Comparison of ENCODE assay signal across 8 cellular contexts in the genomic region with DNA sequence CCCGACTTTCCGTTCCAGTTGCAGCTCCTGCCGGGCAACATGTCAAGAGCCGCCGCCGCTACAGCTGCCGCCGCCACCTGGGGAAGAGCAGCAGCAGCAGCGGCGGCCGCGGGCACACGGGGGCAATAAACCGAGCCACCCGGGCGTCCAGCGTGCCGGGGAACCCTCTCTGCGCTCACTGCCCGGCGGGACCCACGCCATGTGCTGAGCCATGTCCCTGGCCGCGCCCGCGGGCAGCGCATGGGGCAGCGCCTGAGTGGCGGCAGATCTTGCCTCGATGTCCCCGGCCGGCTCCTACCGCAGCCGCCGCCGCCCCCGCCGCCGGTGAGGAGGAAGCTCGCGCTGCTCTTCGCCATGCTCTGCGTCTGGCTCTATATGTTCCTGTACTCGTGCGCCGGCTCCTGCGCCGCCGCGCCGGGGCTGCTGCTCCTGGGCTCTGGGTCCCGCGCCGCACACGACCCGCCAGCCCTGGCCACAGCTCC. TPM values are rescaled to one million over a fixed set of nuclear protein-coding genes. Genes with fewer than 3 reads are reported as not detected.
A peak's percentile ranks its signal among the peaks of the same experiment; 100 is the strongest.
DNase-seq lines count a peak whose midpoint lies in the region; ATAC-seq and TF ChIP-seq lines count a peak whose summit lies in the region.

No MANE protein-coding gene starts in this region.

- H3K27ac Mint-ChIP-seq in neural crest cell (ENCODE audit: unreplicated experiment): peak overlapping the region; percentile 79

- DNase-seq in GM12865 (ENCODE audit: low read depth) (no peak), T-helper 9 cell (peak; percentile 30), epithelial cell of esophagus (ENCODE audit: low read depth) (peak; percentile 34), neural crest cell (ENCODE audit: low read depth, low spot score) (no peak), NCI-H2171 treated with DMSO at 0.1 percent for 48 hours (lab: John Stamatoyannopoulos, UW) (no peak), SIG-M5 (lab: John Stamatoyannopoulos, UW) (no peak), NAMALWA (ENCODE audit: low spot score) (no peak)

- H3K36me3 Mint-ChIP-seq in neural crest cell (ENCODE audit: low read depth): peaks cover 11% of the 10 kb centered on the region

- no peaks in the 10 kb centered on the region for H3K9me3 Mint-ChIP-seq in neural crest cell

- H3K4me3 Mint-ChIP-seq in neural crest cell: peak overlapping the region; percentile 94

- peak; percentile 0 for ATAC-seq in HG02884 (IDR thresholded peaks at IDR 0.05; ENCODE audit: unreplicated experiment)

- H3K4me3 ChIP-seq in GM12865 (ENCODE audit: low read depth, low read length) (peak overlapping the region; percentile 48), epithelial cell of esophagus (ENCODE audit: low read length) (peak overlapping the region; percentile 52)

- TF ChIP-seq CTCF in GM12865 (IDR thresholded peaks at IDR 0.05; ENCODE audit: insufficient read depth, low read depth, low read length, missing control alignments) (no peak), epithelial cell of esophagus (IDR thresholded peaks at IDR 0.05; ENCODE audit: insufficient read depth, low read depth, low read length, missing control alignments) (no peak), neural crest cell (conservative IDR thresholded peaks at IDR 0.05) (peak; percentile 30)

- peaks cover 67% of the 10 kb centered on the region for H3K4me1 Mint-ChIP-seq in neural crest cell

- peaks cover 62% of the 10 kb centered on the region for H3K27me3 Mint-ChIP-seq in neural crest cell (ENCODE audit: low read depth)

RNA-seq across cellular contexts. Expression of a gene that starts 0.4 kb away (rescaled TPM):
- total RNA-seq in neural crest cell: 57.0 and 58.3 TPM in 2 replicates

Comparison
In these comparisons a context has a peak if more than half of its experiments do, and no peak if none do; other contexts are left out.
1. DNase-seq: peak in T-helper 9 cell (single experiment) and epithelial cell of esophagus (single experiment); none in GM12865 (single experiment), neural crest cell (single experiment), NCI-H2171 treated with DMSO at 0.1 percent for 48 hours (single experiment), SIG-M5 (single experiment) and NAMALWA (single experiment).